Comparison of ENCODE assay signal across 8 cellular contexts in the genomic region with DNA sequence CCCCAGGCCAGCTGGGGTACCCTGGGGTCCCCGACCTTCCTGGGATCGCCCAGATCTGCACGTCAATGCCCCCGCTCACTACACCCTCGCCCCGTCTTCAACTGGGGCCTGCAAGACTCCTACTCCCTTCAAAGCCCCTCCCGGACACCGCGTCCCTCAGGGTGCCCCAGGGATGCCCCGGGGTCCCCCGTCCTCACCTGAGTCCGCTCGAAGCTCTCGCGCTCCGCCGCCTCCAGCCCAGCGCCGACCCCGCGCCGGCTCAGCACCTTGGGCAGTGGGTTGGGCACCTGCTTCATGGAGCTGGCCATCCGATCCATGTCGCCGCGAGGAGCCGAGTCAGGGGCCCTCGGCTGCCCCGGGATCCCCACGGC. TPM values are rescaled to one million over a fixed set of nuclear protein-coding genes. Genes with fewer than 3 reads are reported as not detected.
DNase-seq lines count a peak whose midpoint lies in the region; ATAC-seq, FAIRE-seq and TF ChIP-seq lines count a peak whose summit lies in the region.

A gene (minus strand): TSS at position 338 of the 371 bp plus-strand sequence. CDS start 21 bp downstream, at position 317.

- H3K36me3 Mint-ChIP-seq in brain, result no peaks in the 10 kb centered on the region

- ATAC-seq in HG03135 (IDR thresholded peaks at IDR 0.05; ENCODE audit: unreplicated experiment) (peak; percentile 5), HepG2 (peak; percentile 1; the same call in 2 of the 3 replicates)

- no peaks in the 10 kb centered on the region; a peak in 1 of 5 replicates for H3K27me3 ChIP-seq in HepG2 (ENCODE audit: control insufficient read depth in 1 of 2, insufficient read depth in 2 of 2, low read length in 2 of 2)

- peak in 1 of 2 experiments; percentile 46; a peak in 1 of 4 replicates for TF ChIP-seq POLR2A in HepG2 (IDR thresholded peaks at IDR 0.05; ENCODE audit: insufficient read depth in 1 of 2, low read depth in 2 of 2, low read length in 2 of 2)

- H3K36me3 ChIP-seq in ES-I3 (ENCODE audit: insufficient read depth, low read length), result no peaks in the 10 kb centered on the region
- H3K36me3 ChIP-seq in HepG2 (replicated peaks in 1 of 2; ENCODE audit: control insufficient read depth in 1 of 2, insufficient read depth in 2 of 2, low read length in 2 of 2), result no peaks in the 10 kb centered on the region

- POLR2A ChIA-PET in HepG2 (lab: Yijun Ruan, JAX), result interaction anchor here (1.6 kb wide), 1 partner anchor 62 kb away, joined by 5 read pairs; no protein-coding TSS in a partner anchor

- no TSS peak for BruUV-seq in HepG2 (replicated peaks; lab: Mats Ljungman, UMichigan)

- H3K9me3 ChIP-seq in ES-I3 (ENCODE audit: control insufficient read depth, insufficient read depth, low read length), result no peaks in the 10 kb centered on the region
- no peaks in the 10 kb centered on the region for H3K9me3 ChIP-seq in HepG2 (ENCODE audit: low read length)

- TF ChIP-seq EP300 in HepG2 (IDR thresholded peaks at IDR 0.05; ENCODE audit: low read depth in 2 of 2, low read length in 2 of 2) (no peak), HepG2 (CRISPR knock-in tag; IDR thresholded peaks at IDR 0.05; ENCODE audit: borderline replicate concordance) (no peak)

- peaks cover 0 to 9% (median 0%) of the 10 kb centered on the region in 5 experiments for H3K9me3 Mint-ChIP-seq in brain

- peaks cover 47% of the 10 kb centered on the region for H3K4me1 Mint-ChIP-seq in brain

- intact Hi-C loops in HepG2 (cut with micrococcal nuclease; ENCODE audit: unreplicated experiment), result no loop called here

- H3K79me2 ChIP-seq in HepG2 (ENCODE audit: insufficient read depth, low read length), result no peaks in the 10 kb centered on the region

- WGBS in HepG2 (ENCODE audit: low lambda C conversion rate), result 0% methylated on average over 23 of the region's 30 CpGs

- peak; percentile 22; the same call in 1 of the 2 replicates for TF ChIP-seq RAD21 in HepG2 (CRISPR knock-in tag; IDR thresholded peaks at IDR 0.05)

- peak within 1 kb of the TSS; percentile 97 to 100 (median 98) for H3K4me3 Mint-ChIP-seq in brain

- CTCF ChIA-PET in HepG2 (lab: Yijun Ruan, JAX; ENCODE audit: low intra/inter-chr PET ratio, low total read pairs), result no interaction called here

- H2AFZ ChIP-seq in HepG2 (ENCODE audit: low read length), result no peak within 1 kb of the TSS

- H3K9ac ChIP-seq in ES-I3 (ENCODE audit: low read depth, low read length) (peak within 1 kb of the TSS; percentile 86), HepG2 (ENCODE audit: insufficient read depth, low read depth, low read length) (peak within 1 kb of the TSS; percentile 78)

- no peak for DNase-seq in HepG2 (ENCODE audit: low spot score)
- peak in 6 of 49 donors; percentile 15 to 55 (median 47) for DNase-seq in substantia nigra (lab: John Stamatoyannopoulos, UW)
- no peak for DNase-seq in GM19240 (ENCODE audit: insufficient read length, low spot score)
- no peak for DNase-seq in pons (ENCODE audit: low spot score)
- DNase-seq in germinal center (ENCODE audit: low spot score), result no peak

- peaks cover 34% of the 10 kb centered on the region for H3K27me3 Mint-ChIP-seq in brain

- in situ Hi-C loops in HepG2 (cut with HindIII; ENCODE audit: extremely low pct_ligation_motif_present, low pct_unique_long_range_greater_than_20kb), result no loop called here

- peak within 1 kb of the TSS; percentile 91 for H3K4me2 ChIP-seq in HepG2 (ENCODE audit: low read depth, low read length)

- H3K27ac Mint-ChIP-seq in brain, result peak within 1 kb of the TSS; percentile 43 to 96 (median 91)

- peaks cover 7% of the 10 kb centered on the region for H3K4me1 ChIP-seq in ES-I3 (ENCODE audit: insufficient read depth, low read length)
- peaks cover 42% of the 10 kb centered on the region for H3K4me1 ChIP-seq in HepG2 (ENCODE audit: insufficient read depth, low read length)

- H4K20me1 ChIP-seq in HepG2 (ENCODE audit: insufficient read depth, low read length), result no peaks in the 10 kb centered on the region

- no peak for FAIRE-seq in HepG2 (lab: Jason Lieb, UNC)

- peak within 1 kb of the TSS; percentile 86 to 96 (median 95) for H3K4me3 ChIP-seq in HepG2 (replicated peaks in 1 of 3; ENCODE audit: insufficient read depth in 1 of 3, low read depth in 2 of 3, low read length in 3 of 3)

- H3K27ac ChIP-seq in HepG2 (ENCODE audit: extremely low read length, insufficient read depth, low read length) (peak within 1 kb of the TSS; percentile 58), substantia nigra (ENCODE audit: low read depth, low read length, poor library complexity, severe bottlenecking) (peak within 1 kb of the TSS; percentile 82)

- TF ChIP-seq CTCF in brain (conservative IDR thresholded peaks at IDR 0.05) (no peak), HepG2 (CRISPR knock-in tag; IDR thresholded peaks at IDR 0.05) (no peak)

TF ChIP-seq in HepG2, 621 proteins besides CTCF, POLR2A, EP300 and RAD21 (continues in another document):
- TF ChIP-seq, protein P1, sequence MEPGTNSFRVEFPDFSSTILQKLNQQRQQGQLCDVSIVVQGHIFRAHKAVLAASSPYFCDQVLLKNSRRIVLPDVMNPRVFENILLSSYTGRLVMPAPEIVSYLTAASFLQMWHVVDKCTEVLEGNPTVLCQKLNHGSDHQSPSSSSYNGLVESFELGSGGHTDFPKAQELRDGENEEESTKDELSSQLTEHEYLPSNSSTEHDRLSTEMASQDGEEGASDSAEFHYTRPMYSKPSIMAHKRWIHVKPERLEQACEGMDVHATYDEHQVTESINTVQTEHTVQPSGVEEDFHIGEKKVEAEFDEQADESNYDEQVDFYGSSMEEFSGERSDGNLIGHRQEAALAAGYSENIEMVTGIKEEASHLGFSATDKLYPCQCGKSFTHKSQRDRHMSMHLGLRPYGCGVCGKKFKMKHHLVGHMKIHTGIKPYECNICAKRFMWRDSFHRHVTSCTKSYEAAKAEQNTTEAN (CRISPR knock-in tag; conservative IDR thresholded peaks at IDR 0.05), result no peak
- TF ChIP-seq ZNF570 (CRISPR knock-in tag; IDR thresholded peaks at IDR 0.05; ENCODE audit: borderline replicate concordance), result no peak
- TF ChIP-seq ZNF225 (CRISPR knock-in tag; IDR thresholded peaks at IDR 0.05), result peak; percentile 54; the same call in 1 of the 2 replicates
- TF ChIP-seq, protein P2, sequence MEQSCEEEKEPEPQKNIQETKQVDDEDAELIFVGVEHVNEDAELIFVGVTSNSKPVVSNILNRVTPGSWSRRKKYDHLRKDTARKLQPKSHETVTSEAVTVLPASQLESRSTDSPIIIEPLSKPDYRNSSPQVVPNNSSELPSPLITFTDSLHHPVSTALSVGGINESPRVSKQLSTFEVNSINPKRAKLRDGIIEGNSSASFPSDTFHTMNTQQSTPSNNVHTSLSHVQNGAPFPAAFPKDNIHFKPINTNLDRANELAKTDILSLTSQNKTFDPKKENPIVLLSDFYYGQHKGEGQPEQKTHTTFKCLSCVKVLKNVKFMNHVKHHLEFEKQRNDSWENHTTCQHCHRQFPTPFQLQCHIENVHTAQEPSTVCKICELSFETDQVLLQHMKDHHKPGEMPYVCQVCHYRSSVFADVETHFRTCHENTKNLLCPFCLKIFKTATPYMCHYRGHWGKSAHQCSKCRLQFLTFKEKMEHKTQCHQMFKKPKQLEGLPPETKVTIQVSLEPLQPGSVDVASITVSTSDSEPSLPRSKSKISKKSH (CRISPR knock-in tag; IDR thresholded peaks at IDR 0.05; ENCODE audit: borderline replicate concordance), result peak; percentile 64; the same call in 1 of the 2 replicates
- TF ChIP-seq, protein P3, sequence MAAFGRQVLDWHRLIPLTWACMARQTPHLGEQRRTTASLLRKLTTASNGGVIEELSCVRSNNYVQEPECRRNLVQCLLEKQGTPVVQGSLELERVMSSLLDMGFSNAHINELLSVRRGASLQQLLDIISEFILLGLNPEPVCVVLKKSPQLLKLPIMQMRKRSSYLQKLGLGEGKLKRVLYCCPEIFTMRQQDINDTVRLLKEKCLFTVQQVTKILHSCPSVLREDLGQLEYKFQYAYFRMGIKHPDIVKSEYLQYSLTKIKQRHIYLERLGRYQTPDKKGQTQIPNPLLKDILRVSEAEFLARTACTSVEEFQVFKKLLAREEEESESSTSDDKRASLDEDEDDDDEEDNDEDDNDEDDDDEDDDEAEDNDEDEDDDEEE (CRISPR knock-in tag; IDR thresholded peaks at IDR 0.05), result 0 out of 2 replicates have a peak, but pooled peaks have one; percentile 69
- TF ChIP-seq ONECUT2 (CRISPR knock-in tag; IDR thresholded peaks at IDR 0.05), result no peak
- TF ChIP-seq ZBTB7A (CRISPR knock-in tag; IDR thresholded peaks at IDR 0.05), result no peak

RNA-seq across cellular contexts. Expression of the gene that starts here (rescaled TPM):
- 36.3 TPM for polyA plus RNA-seq in brain (ENCODE audit: insufficient read depth, low read depth, low replicate concordance)
- total RNA-seq in HepG2 (2016; rRNA removed; fragmentation: Illumina TruSeq; extraction: Trizol), result 4.5 and 8.6 TPM in 2 replicates
- 1.3 TPM in 2 replicates for total RNA-seq in HepG2 (2016; cell fraction: cytosol; rRNA removed; fragmentation: Illumina TruSeq; extraction: Trizol; ENCODE audit: low read depth)
- 4.2 and 4.3 TPM in 2 replicates for total RNA-seq in HepG2 (2016; cell fraction: insoluble cytoplasmic fraction; rRNA removed; fragmentation: Illumina TruSeq; extraction: Trizol)
- 1.5 and 2.5 TPM in 2 replicates for total RNA-seq in HepG2 (2016; cell fraction: membrane; rRNA removed; fragmentation: Illumina TruSeq; extraction: Trizol)
- 4.3 and 7.1 TPM in 2 replicates for total RNA-seq in HepG2 (2016; cell fraction: nucleus; rRNA removed; fragmentation: Illumina TruSeq; extraction: Trizol)
- polyA plus RNA-seq in HepG2 (2011; rRNA removed), result 6.2 TPM in 2 replicates
- 4.0 and 5.3 TPM in 2 replicates for polyA plus RNA-seq in HepG2 (2011; cell fraction: cytosol; rRNA removed)
- 5.9 and 7.6 TPM in 2 replicates for polyA plus RNA-seq in HepG2 (2011; cell fraction: nucleus; rRNA removed)
- 3.9 and 4.2 TPM in 2 replicates for polyA plus RNA-seq in HepG2 (2012)
- polyA plus RNA-seq in HepG2 (2016; cell fraction: cytosol; fragmentation: Illumina TruSeq; extraction: Trizol; ENCODE audit: low read depth), result 1.1 and 1.5 TPM in 2 replicates
- polyA plus RNA-seq in HepG2 (2016; cell fraction: insoluble cytoplasmic fraction; fragmentation: Illumina TruSeq; extraction: Trizol; ENCODE audit: low read depth), result 3.4 and 4.0 TPM in 2 replicates
- 1.0 and 1.9 TPM in 2 replicates for polyA plus RNA-seq in HepG2 (2016; cell fraction: membrane; fragmentation: Illumina TruSeq; extraction: Trizol; ENCODE audit: low read depth)
- 5.3 and 6.5 TPM in 2 replicates for polyA plus RNA-seq in HepG2 (2016; cell fraction: nucleus; fragmentation: Illumina TruSeq; extraction: Trizol; ENCODE audit: insufficient read depth, low read depth)
- polyA minus RNA-seq in HepG2 (2011; rRNA and poly(A)+ RNA removed; ENCODE audit: low replicate concordance), result 20.5 and 48.7 TPM in 2 replicates
- polyA minus RNA-seq in HepG2 (2011; cell fraction: cytosol; rRNA and poly(A)+ RNA removed), result 5.5 and 6.4 TPM in 2 replicates
- 11.1 and 11.6 TPM in 2 replicates for polyA minus RNA-seq in HepG2 (2011; cell fraction: nucleus; rRNA and poly(A)+ RNA removed)
